Comparison of ENCODE assay signal across 1 cellular context in the genomic region with DNA sequence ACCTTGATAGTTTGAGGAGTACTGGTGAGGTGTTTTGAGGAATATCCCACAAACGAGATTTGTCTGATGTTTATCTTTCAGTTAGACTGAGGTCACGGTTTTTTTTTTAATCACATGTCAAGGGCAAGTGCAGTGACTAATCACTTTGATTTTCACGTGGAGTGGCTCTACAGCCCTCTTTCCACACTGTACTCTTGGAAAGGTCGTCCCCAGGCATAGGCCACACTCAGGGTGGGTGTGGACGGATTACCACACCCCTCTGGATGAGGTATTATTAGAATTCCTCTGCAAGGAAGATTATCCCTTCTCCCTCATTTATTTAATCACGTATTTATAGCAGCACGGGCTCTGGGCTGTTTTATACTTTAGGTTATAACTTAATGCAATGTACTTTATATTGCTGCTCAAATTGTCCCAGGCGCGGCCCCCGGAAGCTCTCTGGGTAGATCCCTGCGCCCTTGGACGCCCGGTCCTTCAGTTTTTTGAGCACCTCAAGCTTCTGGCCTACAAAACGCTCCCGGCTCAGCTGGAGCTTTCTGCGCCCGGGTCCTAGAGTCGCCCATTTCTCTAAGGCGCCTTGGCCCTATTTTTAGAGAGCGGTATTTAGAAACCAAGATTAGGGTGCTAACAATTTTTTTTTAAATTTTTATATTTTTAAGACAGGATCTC.
TF ChIP-seq lines count a peak whose summit lies in the region.

No MANE protein-coding gene starts in this region.

TF ChIP-seq in HCT116, 20 proteins besides CTCF, POLR2A, EP300 and RAD21 (continued from another document):
- TF ChIP-seq EGR1 (IDR thresholded peaks at IDR 0.05; ENCODE audit: low read depth) (no peak), MAX (IDR thresholded peaks at IDR 0.05) (peak; percentile 63), TCF7L2 (IDR thresholded peaks at IDR 0.05; ENCODE audit: borderline replicate concordance, extremely low read depth, insufficient read depth, insufficient read length) (no peak), SP1 (IDR thresholded peaks at IDR 0.05; ENCODE audit: low read depth) (peak; percentile 67; the same call in 1 of the 2 replicates), EZH2phosphoT487 (IDR thresholded peaks at IDR 0.05; ENCODE audit: borderline replicate concordance) (no peak), SRF (IDR thresholded peaks at IDR 0.05; ENCODE audit: low read depth) (no peak)
